In the genomic region with DNA sequence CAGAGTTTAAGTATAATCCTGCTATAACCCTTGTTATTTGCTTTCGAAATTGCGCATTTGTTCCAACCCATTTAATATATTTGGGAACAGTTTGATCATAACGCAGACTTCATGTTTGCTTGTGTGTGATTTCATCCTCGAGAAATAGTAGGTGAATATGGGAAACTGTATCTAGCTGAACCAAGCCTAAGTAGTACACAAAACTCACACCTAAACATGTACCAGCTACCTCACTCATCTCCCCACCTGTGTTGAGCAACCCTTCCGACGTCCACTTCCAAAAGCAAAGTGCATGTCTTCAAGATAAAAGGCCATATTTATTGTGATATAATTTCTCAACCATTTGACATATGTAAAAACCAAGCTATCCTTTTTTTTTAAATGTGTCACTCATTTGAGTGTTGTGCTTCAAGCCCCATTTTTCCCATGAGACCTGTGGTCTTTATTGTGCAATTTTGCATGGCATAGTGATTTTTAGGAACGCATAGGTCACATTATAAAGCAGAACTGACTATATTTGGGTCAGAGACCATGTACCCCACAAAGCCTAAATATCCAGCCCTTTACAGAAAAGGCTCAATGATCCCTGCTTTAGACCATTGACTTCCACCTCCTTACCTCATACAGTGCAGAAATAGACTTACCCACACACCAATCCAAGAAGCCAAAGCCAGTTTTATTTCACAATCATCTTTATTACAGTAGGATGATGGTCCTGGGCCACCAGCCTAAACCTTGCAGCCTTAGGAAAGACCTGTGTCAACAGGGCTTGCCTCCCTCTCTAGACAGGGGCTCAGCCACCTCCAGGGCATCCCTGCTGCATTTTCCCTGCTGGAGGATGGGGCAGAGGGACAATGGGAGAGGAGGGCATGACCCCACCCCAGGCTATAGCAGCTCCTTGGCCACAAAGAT, we compare ENCODE assay signal across 1 cellular context.
TF ChIP-seq lines count a peak whose summit lies in the region.

No MANE protein-coding gene starts in this region.

TF ChIP-seq in HepG2, 621 proteins besides CTCF, POLR2A, EP300 and RAD21 (continued from another document):
- TF ChIP-seq ZBTB14 (CRISPR knock-in tag; IDR thresholded peaks at IDR 0.05) (no peak), PCBP2 (optimal IDR thresholded peaks at IDR 0.05; ENCODE audit: low read depth, low read length, poor library complexity, severe bottlenecking) (peak; percentile 14), PRDM10 (CRISPR knock-in tag; IDR thresholded peaks at IDR 0.05; ENCODE audit: low read depth) (no peak), ZNF407 (CRISPR knock-in tag; IDR thresholded peaks at IDR 0.05; ENCODE audit: not compliant biosample characterization) (no peak), RBFOX2 (IDR thresholded peaks at IDR 0.05; ENCODE audit: low read depth, low read length) (peak; percentile 57; the same call in 1 of the 2 replicates)
